ENCODE assay signal across 8 cellular contexts in genomic region chr12:68538722-68539614, GRCh38.
DNase-seq lines count a peak whose midpoint lies in the region; ATAC-seq, FAIRE-seq and TF ChIP-seq lines count a peak whose summit lies in the region.

No MANE protein-coding gene starts in this region.

- DNase-seq in HepG2 (ENCODE audit: low spot score) (no peak), SK-N-MC (ENCODE audit: low read depth, low spot score) (peak; percentile 74), astrocyte (ENCODE audit: low read depth) (peak; percentile 79), left lobe of liver (ENCODE audit: low spot score) (peak; percentile 62), SKM-1 treated with dmso at 0.1 percent for 144 hours (lab: John Stamatoyannopoulos, UW; ENCODE audit: unreplicated experiment) (no peak), GM19238 (ENCODE audit: insufficient read length, low spot score) (no peak)
- DNase-seq in stimulated activated CD8-positive, alpha-beta memory T cell treated with anti-CD3 and anti-CD28 coated beads, Interleukin-4, amount 100 ng/mL, for 1 hour (ENCODE audit: low read depth in 2 of 2, low spot score in 1 of 2), result peak; percentile 23 to 25

- H3K79me2 ChIP-seq in HepG2 (ENCODE audit: insufficient read depth, low read length), result no peaks in the 10 kb centered on the region
- no peaks in the 10 kb centered on the region for H3K79me2 ChIP-seq in astrocyte (ENCODE audit: insufficient read depth, low read length)

- H2AFZ ChIP-seq in HepG2 (ENCODE audit: low read length) (no peak overlapping the region), astrocyte (ENCODE audit: low read depth, low read length) (peak overlapping the region; percentile 78)

- H3K27me3 Mint-ChIP-seq in astrocyte (ENCODE audit: low read depth, unreplicated experiment), result no peaks in the 10 kb centered on the region

- TF ChIP-seq EP300 in HepG2 (IDR thresholded peaks at IDR 0.05; ENCODE audit: low read depth in 2 of 2, low read length in 2 of 2) (no peak), HepG2 (CRISPR knock-in tag; IDR thresholded peaks at IDR 0.05; ENCODE audit: borderline replicate concordance) (no peak)

- no peak overlapping the region for H3K4me3 Mint-ChIP-seq in astrocyte (ENCODE audit: unreplicated experiment)

- H3K27me3 ChIP-seq in liver (ENCODE audit: control insufficient read depth in 4 of 4, insufficient read depth in 4 of 4, low read length in 3 of 4) (no peaks in the 10 kb centered on the region), HepG2 (ENCODE audit: control insufficient read depth in 1 of 2, insufficient read depth in 2 of 2, low read length in 2 of 2) (no peaks in the 10 kb centered on the region; a peak in 1 of 5 replicates), astrocyte (ENCODE audit: insufficient read depth, low read length) (no peaks in the 10 kb centered on the region)

- CTCF ChIA-PET in HepG2 (lab: Yijun Ruan, JAX; ENCODE audit: low intra/inter-chr PET ratio, low total read pairs), result no interaction called here

- POLR2A ChIA-PET in HepG2 (lab: Yijun Ruan, JAX), result no interaction called here

- H3K36me3 ChIP-seq in liver (ENCODE audit: control insufficient read depth in 4 of 4, insufficient read depth in 3 of 4, low read depth in 1 of 4, low read length in 3 of 4) (no peaks in the 10 kb centered on the region), HepG2 (replicated peaks in 1 of 2; ENCODE audit: control insufficient read depth in 1 of 2, insufficient read depth in 2 of 2, low read length in 2 of 2) (no peaks in the 10 kb centered on the region), SK-N-MC (ENCODE audit: insufficient read depth, low read length) (no peaks in the 10 kb centered on the region), astrocyte (ENCODE audit: insufficient read depth, low read length) (no peaks in the 10 kb centered on the region)

- WGBS in liver, result 26% methylated on average over 11 of the region's 11 CpGs
- 43% methylated on average over 11 of the region's 11 CpGs for WGBS in HepG2 (ENCODE audit: low lambda C conversion rate)

- H3K4me2 ChIP-seq in HepG2 (ENCODE audit: low read depth, low read length), result no peak overlapping the region
- peak overlapping the region; percentile 74 for H3K4me2 ChIP-seq in astrocyte (ENCODE audit: low read length)

- in situ Hi-C loops in HepG2 (cut with HindIII; ENCODE audit: extremely low pct_ligation_motif_present, low pct_unique_long_range_greater_than_20kb), result no loop called here

- H4K20me1 ChIP-seq in HepG2 (ENCODE audit: insufficient read depth, low read length) (no peaks in the 10 kb centered on the region), astrocyte (ENCODE audit: insufficient read depth, low read length) (no peaks in the 10 kb centered on the region)

- peak in 1 of 2 donors; percentile 23 for TF ChIP-seq RAD21 in liver (IDR thresholded peaks at IDR 0.05)
- TF ChIP-seq RAD21 in HepG2 (CRISPR knock-in tag; IDR thresholded peaks at IDR 0.05), result no peak

- ATAC-seq in HepG2 (no peak), left lobe of liver (peak; percentile 96)

- H3K27ac Mint-ChIP-seq in astrocyte (ENCODE audit: unreplicated experiment), result no peak overlapping the region

- no peak for TF ChIP-seq POLR2A in HepG2 (IDR thresholded peaks at IDR 0.05; ENCODE audit: insufficient read depth in 1 of 2, low read depth in 2 of 2, low read length in 2 of 2)

- H3K27ac ChIP-seq in liver (ENCODE audit: low read depth in 1 of 2, low read length in 2 of 2) (peak overlapping the region; percentile 58 to 87), HepG2 (ENCODE audit: extremely low read length, insufficient read depth, low read length) (no peak overlapping the region), SK-N-MC (peak overlapping the region; percentile 100), astrocyte (ENCODE audit: low read depth, low read length) (peak overlapping the region; percentile 46)

- no peaks in the 10 kb centered on the region for H3K9me3 ChIP-seq in liver (ENCODE audit: control insufficient read depth in 4 of 4, low read length in 3 of 4)
- H3K9me3 ChIP-seq in HepG2 (ENCODE audit: low read length), result no peaks in the 10 kb centered on the region
- no peaks in the 10 kb centered on the region for H3K9me3 ChIP-seq in SK-N-MC (ENCODE audit: low read depth, low read length)
- no peaks in the 10 kb centered on the region for H3K9me3 ChIP-seq in astrocyte (ENCODE audit: insufficient read depth, low read depth, low read length)

- H3K4me3 ChIP-seq in liver (ENCODE audit: low read depth in 1 of 3, low read length in 3 of 3) (peak overlapping the region; percentile 30 to 53 (median 32)), HepG2 (replicated peaks in 1 of 3; ENCODE audit: insufficient read depth in 1 of 3, low read depth in 2 of 3, low read length in 3 of 3) (no peak overlapping the region), SK-N-MC (peak overlapping the region; percentile 74), astrocyte (ENCODE audit: insufficient read depth, low read depth, low read length) (peak overlapping the region; percentile 29)

- H3K9ac ChIP-seq in liver (ENCODE audit: low read depth in 1 of 2, low read length in 2 of 2) (peak overlapping the region in 1 of 2 donors; percentile 80), HepG2 (ENCODE audit: insufficient read depth, low read depth, low read length) (no peak overlapping the region), SK-N-MC (ENCODE audit: insufficient read length) (peak overlapping the region; percentile 78), astrocyte (ENCODE audit: low read length) (peak overlapping the region; percentile 27)

- H3K9me3 Mint-ChIP-seq in astrocyte (ENCODE audit: unreplicated experiment), result peaks cover 4% of the 10 kb centered on the region

- peaks cover 0 to 15% (median 6%) of the 10 kb centered on the region in 4 donors for H3K4me1 ChIP-seq in liver (ENCODE audit: control insufficient read depth in 4 of 4, insufficient read depth in 4 of 4, low read length in 3 of 4)
- no peaks in the 10 kb centered on the region for H3K4me1 ChIP-seq in HepG2 (ENCODE audit: insufficient read depth, low read length)
- peaks cover 4% of the 10 kb centered on the region for H3K4me1 ChIP-seq in astrocyte (ENCODE audit: insufficient read depth, low read length)

- no peaks in the 10 kb centered on the region for H3K36me3 Mint-ChIP-seq in astrocyte (ENCODE audit: low read depth, unreplicated experiment)

- FAIRE-seq in HepG2 (lab: Jason Lieb, UNC), result no peak
- no peak for FAIRE-seq in astrocyte (lab: Jason Lieb, UNC)

- no TSS peak for BruUV-seq in HepG2 (replicated peaks; lab: Mats Ljungman, UMichigan)

- no peaks in the 10 kb centered on the region for H3K4me1 Mint-ChIP-seq in astrocyte (ENCODE audit: low read depth, unreplicated experiment)

- intact Hi-C loops in HepG2 (cut with micrococcal nuclease; ENCODE audit: unreplicated experiment), result no loop called here

- TF ChIP-seq CTCF in liver (IDR thresholded peaks at IDR 0.05; ENCODE audit: low read depth, low read length, missing input control) (no peak), HepG2 (CRISPR knock-in tag; IDR thresholded peaks at IDR 0.05) (no peak), astrocyte (IDR thresholded peaks at IDR 0.05; ENCODE audit: insufficient read depth, low read depth, low read length) (no peak)

TF ChIP-seq in liver, 16 proteins besides CTCF, POLR2A, EP300 and RAD21 (continues in another document):
- TF ChIP-seq YY1 (IDR thresholded peaks at IDR 0.05) (peak; percentile 96), REST (IDR thresholded peaks at IDR 0.05) (peak; percentile 33)

TF ChIP-seq in HepG2, 621 proteins besides CTCF, POLR2A, EP300 and RAD21 (continues in another document):
- TF ChIP-seq MAFG (CRISPR knock-in tag; IDR thresholded peaks at IDR 0.05) (no peak), IRF2 (CRISPR knock-in tag; IDR thresholded peaks at IDR 0.05) (no peak), ZNF563 (CRISPR knock-in tag; IDR thresholded peaks at IDR 0.05) (no peak)

Comparison
In these comparisons a context has a peak if more than half of its experiments do, and no peak if none do; other contexts are left out.
1. H3K4me3 ChIP-seq: peak in liver (3 of 3), SK-N-MC (single experiment) and astrocyte (single experiment); none in HepG2 (0 of 3).
2. DNase-seq: peak in SK-N-MC (single experiment), astrocyte (single experiment), left lobe of liver (single experiment) and stimulated activated CD8-positive, alpha-beta memory T cell treated with anti-CD3 and anti-CD28 coated beads, Interleukin-4, amount 100 ng/mL, for 1 hour (2 of 2); none in HepG2 (single experiment), SKM-1 treated with dmso at 0.1 percent for 144 hours (single experiment) and GM19238 (single experiment).